ENCODE assay signal across 1 cellular context in genomic region chr20:47801079-47801478, GRCh38.
A peak's percentile ranks its signal among the peaks of the same experiment; 100 is the strongest.
TF ChIP-seq lines count a peak whose summit lies in the region.

No MANE protein-coding gene starts in this region.

TF ChIP-seq in GM12878, 131 proteins besides CTCF, POLR2A, EP300 and RAD21 (continued from another document):
- TF ChIP-seq BCL3 (IDR thresholded peaks at IDR 0.05; ENCODE audit: borderline replicate concordance, insufficient read depth, low read depth, low read length, poor library complexity, severe bottlenecking) (peak; percentile 95), CBX3 (IDR thresholded peaks at IDR 0.05; ENCODE audit: borderline replicate concordance, low read depth) (no peak), CHD1 (IDR thresholded peaks at IDR 0.05; ENCODE audit: low read depth, low read length) (no peak), NRF1 (conservative IDR thresholded peaks at IDR 0.05; ENCODE audit: low read depth, low read length) (no peak), NFXL1 (IDR thresholded peaks at IDR 0.05; ENCODE audit: borderline replicate concordance) (peak; percentile 36; the same call in 1 of the 2 replicates), HDGF (IDR thresholded peaks at IDR 0.05) (peak; percentile 26; the same call in 1 of the 2 replicates), ZZZ3 (IDR thresholded peaks at IDR 0.05; ENCODE audit: control insufficient read depth, insufficient read length, low read depth) (no peak), IRF5 (IDR thresholded peaks at IDR 0.05; ENCODE audit: borderline replicate concordance) (peak; percentile 13; the same call in 1 of the 2 replicates)
